In genomic region chr11:125162743-125163142, GRCh38 we compare ENCODE assay signal across 1 cellular context.
TF ChIP-seq lines count a peak whose summit lies in the region.

No MANE protein-coding gene starts in this region.

TF ChIP-seq in H1, 55 proteins besides CTCF, POLR2A, EP300 and RAD21:
- TF ChIP-seq, protein P1, sequence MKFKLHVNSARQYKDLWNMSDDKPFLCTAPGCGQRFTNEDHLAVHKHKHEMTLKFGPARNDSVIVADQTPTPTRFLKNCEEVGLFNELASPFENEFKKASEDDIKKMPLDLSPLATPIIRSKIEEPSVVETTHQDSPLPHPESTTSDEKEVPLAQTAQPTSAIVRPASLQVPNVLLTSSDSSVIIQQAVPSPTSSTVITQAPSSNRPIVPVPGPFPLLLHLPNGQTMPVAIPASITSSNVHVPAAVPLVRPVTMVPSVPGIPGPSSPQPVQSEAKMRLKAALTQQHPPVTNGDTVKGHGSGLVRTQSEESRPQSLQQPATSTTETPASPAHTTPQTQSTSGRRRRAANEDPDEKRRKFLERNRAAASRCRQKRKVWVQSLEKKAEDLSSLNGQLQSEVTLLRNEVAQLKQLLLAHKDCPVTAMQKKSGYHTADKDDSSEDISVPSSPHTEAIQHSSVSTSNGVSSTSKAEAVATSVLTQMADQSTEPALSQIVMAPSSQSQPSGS (IDR thresholded peaks at IDR 0.05; ENCODE audit: low read length) = no peak
- TF ChIP-seq CREB1 (IDR thresholded peaks at IDR 0.05) (no peak), RBBP5 (IDR thresholded peaks at IDR 0.05; ENCODE audit: borderline replicate concordance, low read depth, low read length) (0 out of 2 replicates have a peak, but pooled peaks have one; percentile 9)
